Comparison of ENCODE assay signal across 8 cellular contexts in the genomic region with DNA sequence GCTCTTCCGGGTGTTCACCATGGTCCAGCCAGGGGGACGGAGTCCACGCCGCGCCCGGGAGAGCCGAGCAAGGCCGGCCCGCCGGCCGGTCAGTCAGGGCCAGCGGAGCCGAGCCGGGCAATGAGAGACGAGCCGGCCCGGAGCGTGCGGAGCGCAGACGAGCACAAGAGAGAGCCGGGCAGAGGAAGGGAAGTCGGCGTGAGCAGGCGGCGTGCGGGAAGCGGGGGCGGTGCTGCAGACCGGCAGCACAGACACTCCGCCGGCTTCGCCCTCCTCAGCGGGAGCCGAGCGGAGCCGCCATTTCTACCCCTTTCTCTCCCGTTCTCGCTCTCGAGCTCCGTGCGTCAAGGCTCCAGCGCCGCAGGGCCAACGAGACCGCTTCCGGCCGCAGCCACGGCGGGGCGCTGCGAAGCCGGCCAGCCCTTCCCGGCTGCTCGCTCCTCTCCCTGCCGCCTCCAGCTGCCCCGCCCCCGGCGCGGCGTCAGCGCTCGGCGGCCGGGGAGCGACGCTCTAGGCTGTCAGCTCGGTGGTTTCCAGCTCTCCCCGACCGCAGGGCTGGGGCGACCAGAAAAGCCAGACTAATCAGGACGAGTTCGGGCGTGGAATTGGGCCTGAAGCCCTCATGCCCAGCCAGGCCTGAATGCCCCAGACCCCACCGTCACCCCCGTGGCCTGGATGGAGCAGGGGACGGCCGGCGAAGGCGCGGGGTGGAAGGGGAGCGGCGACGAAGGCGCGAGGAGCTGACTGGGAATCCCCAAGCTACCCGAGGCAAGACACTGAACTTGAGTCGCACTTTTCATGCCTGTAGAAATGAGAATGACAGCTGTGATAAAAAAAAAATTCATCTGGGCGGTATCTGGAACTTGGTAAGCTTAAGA. TPM values are rescaled to one million over a fixed set of nuclear protein-coding genes. Genes with fewer than 3 reads are reported as not detected.
DNase-seq lines count a peak whose midpoint lies in the region; ATAC-seq and TF ChIP-seq lines count a peak whose summit lies in the region.

A gene (minus strand): TSS at position 374 of the 878 bp plus-strand sequence. CDS start 353 bp downstream, at position 21.

- intact Hi-C loops in uterus (cut with DNase I; ENCODE audit: low total_unique reads) = loop anchor here (10.0 kb wide), 1 partner anchor 148 kb away; a partner anchor contains a TSS

- H3K4me3 ChIP-seq in right atrium auricular region = peak within 1 kb of the TSS; percentile 70 to 96
- peak within 1 kb of the TSS; percentile 76 to 95 for H3K4me3 ChIP-seq in uterus

- peaks cover 13% of the 10 kb centered on the region for H3K36me3 Mint-ChIP-seq in T-helper 1 cell treated with Interleukin-12 subunit alpha and Interleukin-12 subunit beta and Interleukin-4 antibody, amounts not matched to agents 30 μg/mL and 1 μg/mL, for 36 hours (ENCODE audit: low read depth)

- TF ChIP-seq CTCF in right atrium auricular region (IDR thresholded peaks at IDR 0.05) (peak; percentile 81 to 94), uterus (IDR thresholded peaks at IDR 0.05) (peak; percentile 70 to 96 (median 94))

- H3K27me3 ChIP-seq in right atrium auricular region (no peaks in the 10 kb centered on the region), uterus (no peaks in the 10 kb centered on the region)

- ATAC-seq in HG02885 (IDR thresholded peaks at IDR 0.05; ENCODE audit: poor library complexity, unreplicated experiment) = peak; percentile 80

- TF ChIP-seq POLR2A in GM15510 (IDR thresholded peaks at IDR 0.05; ENCODE audit: borderline replicate concordance, extremely low read depth, insufficient read length) (peak; percentile 90), uterus (IDR thresholded peaks at IDR 0.05) (peak; percentile 64 to 79)

- peaks cover 4% of the 10 kb centered on the region for H3K27me3 Mint-ChIP-seq in T-helper 1 cell treated with Interleukin-12 subunit alpha and Interleukin-12 subunit beta and Interleukin-4 antibody, amounts not matched to agents 30 μg/mL and 1 μg/mL, for 36 hours (ENCODE audit: low read depth)

- H3K9me3 Mint-ChIP-seq in T-helper 1 cell treated with Interleukin-12 subunit alpha and Interleukin-12 subunit beta and Interleukin-4 antibody, amounts not matched to agents 30 μg/mL and 1 μg/mL, for 36 hours = no peaks in the 10 kb centered on the region

- peak within 1 kb of the TSS; percentile 100 for H3K27ac Mint-ChIP-seq in T-helper 1 cell treated with Interleukin-12 subunit alpha and Interleukin-12 subunit beta and Interleukin-4 antibody, amounts not matched to agents 30 μg/mL and 1 μg/mL, for 36 hours

- peaks cover 19% of the 10 kb centered on the region for H3K4me1 Mint-ChIP-seq in T-helper 1 cell treated with Interleukin-12 subunit alpha and Interleukin-12 subunit beta and Interleukin-4 antibody, amounts not matched to agents 30 μg/mL and 1 μg/mL, for 36 hours (ENCODE audit: low read depth)

- peak within 1 kb of the TSS; percentile 97 for H3K4me3 Mint-ChIP-seq in T-helper 1 cell treated with Interleukin-12 subunit alpha and Interleukin-12 subunit beta and Interleukin-4 antibody, amounts not matched to agents 30 μg/mL and 1 μg/mL, for 36 hours

- peaks cover 0 to 35% of the 10 kb centered on the region in 2 donors for H3K4me1 ChIP-seq in right atrium auricular region
- peaks cover 0 to 16% of the 10 kb centered on the region in 2 donors for H3K4me1 ChIP-seq in uterus

- H3K9me3 ChIP-seq in right atrium auricular region = no peaks in the 10 kb centered on the region
- H3K9me3 ChIP-seq in uterus = no peaks in the 10 kb centered on the region

- DNase-seq in NCI-H1694 (lab: John Stamatoyannopoulos, UW) (peak; percentile 89), amygdala (lab: John Stamatoyannopoulos, UW) (peak; percentile 47 to 93 (median 84)), right atrium auricular region (ENCODE audit: low spot score) (peak; percentile 86), pulmonary artery endothelial cell (ENCODE audit: low read depth, low spot score) (peak; percentile 81), uterus (peak; percentile 84 to 94)

- H3K36me3 ChIP-seq in right atrium auricular region (no peaks in the 10 kb centered on the region), uterus (no peaks in the 10 kb centered on the region)

- peak within 1 kb of the TSS; percentile 97 to 98 for H3K27ac ChIP-seq in right atrium auricular region
- H3K27ac ChIP-seq in uterus = peak within 1 kb of the TSS; percentile 97 to 98

RNA-seq across cellular contexts. Expression of the gene that starts here (rescaled TPM):
- total RNA-seq in right atrium auricular region (1 to 10 TPM; 6.0 to 6.7 TPM), pulmonary artery endothelial cell (11.4 and 14.5 TPM in 2 replicates), uterus (10 to 100 TPM; 14.1 to 67.5 (median 32.3) TPM)

Comparison
In these comparisons a context has a peak if more than half of its experiments do, and no peak if none do; other contexts are left out.
1. Peak in every context shown above with its lines: DNase-seq, ATAC-seq, H3K4me3 ChIP-seq and H3K27ac ChIP-seq.